1 cellular context compared by ENCODE assay signal in genomic region chr2:57809230-57809629, GRCh38.
A peak's percentile ranks its signal among the peaks of the same experiment; 100 is the strongest.
TF ChIP-seq lines count a peak whose summit lies in the region.

No MANE protein-coding gene starts in this region.

TF ChIP-seq in GM12878, 131 proteins besides CTCF, POLR2A, EP300 and RAD21 (continued from another document and continues in another):
- TF ChIP-seq, protein P1, sequence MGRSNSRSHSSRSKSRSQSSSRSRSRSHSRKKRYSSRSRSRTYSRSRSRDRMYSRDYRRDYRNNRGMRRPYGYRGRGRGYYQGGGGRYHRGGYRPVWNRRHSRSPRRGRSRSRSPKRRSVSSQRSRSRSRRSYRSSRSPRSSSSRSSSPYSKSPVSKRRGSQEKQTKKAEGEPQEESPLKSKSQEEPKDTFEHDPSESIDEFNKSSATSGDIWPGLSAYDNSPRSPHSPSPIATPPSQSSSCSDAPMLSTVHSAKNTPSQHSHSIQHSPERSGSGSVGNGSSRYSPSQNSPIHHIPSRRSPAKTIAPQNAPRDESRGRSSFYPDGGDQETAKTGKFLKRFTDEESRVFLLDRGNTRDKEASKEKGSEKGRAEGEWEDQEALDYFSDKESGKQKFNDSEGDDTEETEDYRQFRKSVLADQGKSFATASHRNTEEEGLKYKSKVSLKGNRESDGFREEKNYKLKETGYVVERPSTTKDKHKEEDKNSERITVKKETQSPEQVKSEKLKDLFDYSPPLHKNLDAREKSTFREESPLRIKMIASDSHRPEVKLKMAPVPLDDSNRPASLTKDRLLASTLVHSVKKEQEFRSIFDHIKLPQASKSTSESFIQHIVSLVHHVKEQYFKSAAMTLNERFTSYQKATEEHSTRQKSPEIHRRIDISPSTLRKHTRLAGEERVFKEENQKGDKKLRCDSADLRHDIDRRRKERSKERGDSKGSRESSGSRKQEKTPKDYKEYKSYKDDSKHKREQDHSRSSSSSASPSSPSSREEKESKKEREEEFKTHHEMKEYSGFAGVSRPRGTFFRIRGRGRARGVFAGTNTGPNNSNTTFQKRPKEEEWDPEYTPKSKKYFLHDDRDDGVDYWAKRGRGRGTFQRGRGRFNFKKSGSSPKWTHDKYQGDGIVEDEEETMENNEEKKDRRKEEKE (IDR thresholded peaks at IDR 0.05), result no peak
- TF ChIP-seq, protein P2, sequence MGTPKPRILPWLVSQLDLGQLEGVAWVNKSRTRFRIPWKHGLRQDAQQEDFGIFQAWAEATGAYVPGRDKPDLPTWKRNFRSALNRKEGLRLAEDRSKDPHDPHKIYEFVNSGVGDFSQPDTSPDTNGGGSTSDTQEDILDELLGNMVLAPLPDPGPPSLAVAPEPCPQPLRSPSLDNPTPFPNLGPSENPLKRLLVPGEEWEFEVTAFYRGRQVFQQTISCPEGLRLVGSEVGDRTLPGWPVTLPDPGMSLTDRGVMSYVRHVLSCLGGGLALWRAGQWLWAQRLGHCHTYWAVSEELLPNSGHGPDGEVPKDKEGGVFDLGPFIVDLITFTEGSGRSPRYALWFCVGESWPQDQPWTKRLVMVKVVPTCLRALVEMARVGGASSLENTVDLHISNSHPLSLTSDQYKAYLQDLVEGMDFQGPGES (IDR thresholded peaks at IDR 0.05), result no peak
- TF ChIP-seq MYB (IDR thresholded peaks at IDR 0.05; ENCODE audit: borderline replicate concordance, low read depth, low read length) (no peak), RUNX3 (IDR thresholded peaks at IDR 0.05; ENCODE audit: low read length) (peak; percentile 33; the same call in 1 of the 2 replicates), POLR2AphosphoS5 (IDR thresholded peaks at IDR 0.05; ENCODE audit: low read length) (no peak), CEBPB (IDR thresholded peaks at IDR 0.05; ENCODE audit: borderline replicate concordance in 1 of 2, low read depth in 2 of 2, low read length in 2 of 2) (no peak), PAX8 (IDR thresholded peaks at IDR 0.05) (no peak), TCF7 (IDR thresholded peaks at IDR 0.05; ENCODE audit: borderline replicate concordance) (no peak), PAX5 (IDR thresholded peaks at IDR 0.05; ENCODE audit: borderline replicate concordance, low read depth, low read length) (no peak), ZBTB33 (IDR thresholded peaks at IDR 0.05) (no peak), HSF1 (IDR thresholded peaks at IDR 0.05; ENCODE audit: low read depth, low read length) (no peak), NFXL1 (IDR thresholded peaks at IDR 0.05; ENCODE audit: borderline replicate concordance) (no peak), TARDBP (IDR thresholded peaks at IDR 0.05; ENCODE audit: borderline replicate concordance) (no peak), CUX1 (IDR thresholded peaks at IDR 0.05; ENCODE audit: insufficient replicate concordance, low read depth, low read length) (no peak), ZNF274 (IDR thresholded peaks at IDR 0.05; ENCODE audit: insufficient read depth, insufficient read length) (no peak), FOXM1 (IDR thresholded peaks at IDR 0.05; ENCODE audit: low read depth, low read length) (peak; percentile 34; the same call in 1 of the 2 replicates), HDGF (IDR thresholded peaks at IDR 0.05) (no peak), IKZF1 (conservative IDR thresholded peaks at IDR 0.05) (no peak), ZNF207 (IDR thresholded peaks at IDR 0.05; ENCODE audit: borderline replicate concordance) (no peak), PKNOX1 (IDR thresholded peaks at IDR 0.05) (peak; percentile 40; the same call in 1 of the 2 replicates), BRCA1 (IDR thresholded peaks at IDR 0.05; ENCODE audit: low read depth, low read length) (no peak), NR2C2 (IDR thresholded peaks at IDR 0.05; ENCODE audit: borderline replicate concordance, control insufficient read depth, insufficient read length, low read depth) (no peak), TAF1 (IDR thresholded peaks at IDR 0.05; ENCODE audit: borderline replicate concordance, low read depth, low read length) (no peak), MTA2 (IDR thresholded peaks at IDR 0.05; ENCODE audit: low read depth) (no peak), RCOR1 (conservative IDR thresholded peaks at IDR 0.05; ENCODE audit: low read depth, low read length) (no peak), SIX5 (IDR thresholded peaks at IDR 0.05; ENCODE audit: low read depth, low read length, severe bottlenecking) (no peak), CHD1 (IDR thresholded peaks at IDR 0.05; ENCODE audit: low read depth, low read length) (no peak), GATAD2B (conservative IDR thresholded peaks at IDR 0.05; ENCODE audit: low read depth) (no peak), SMAD1 (IDR thresholded peaks at IDR 0.05; ENCODE audit: low read depth, partially characterized antibody) (no peak), CREM (IDR thresholded peaks at IDR 0.05; ENCODE audit: low read depth) (0 out of 2 replicates have a peak, but pooled peaks have one; percentile 18), SIN3A (IDR thresholded peaks at IDR 0.05; ENCODE audit: low read depth, low read length) (no peak), SP1 (IDR thresholded peaks at IDR 0.05; ENCODE audit: low read depth, low read length) (no peak), BCL11A (IDR thresholded peaks at IDR 0.05; ENCODE audit: low read depth, low read length) (no peak), STAT3 (IDR thresholded peaks at IDR 0.05; ENCODE audit: low read depth, low read length) (no peak), HDAC2 (IDR thresholded peaks at IDR 0.05) (no peak), NFIC (IDR thresholded peaks at IDR 0.05; ENCODE audit: low read depth, low read length) (peak; percentile 62; the same call in 1 of the 2 replicates), ASH2L (IDR thresholded peaks at IDR 0.05; ENCODE audit: borderline replicate concordance, low read depth) (no peak), ZNF24 (IDR thresholded peaks at IDR 0.05) (0 out of 2 replicates have a peak, but pooled peaks have one; percentile 9), CREB1 (IDR thresholded peaks at IDR 0.05; ENCODE audit: low read depth) (peak; percentile 33; the same call in 1 of the 2 replicates), POLR2AphosphoS2 (IDR thresholded peaks at IDR 0.05; ENCODE audit: low read depth, low read length) (no peak), ZNF622 (IDR thresholded peaks at IDR 0.05) (no peak), RELB (IDR thresholded peaks at IDR 0.05; ENCODE audit: low read depth) (no peak; the same call in 1 of the 2 replicates), MXI1 (IDR thresholded peaks at IDR 0.05; ENCODE audit: low read depth, low read length) (no peak), SMAD5 (IDR thresholded peaks at IDR 0.05; ENCODE audit: low read depth) (no peak), YY1 (IDR thresholded peaks at IDR 0.05; ENCODE audit: low read depth, low read length) (no peak), DPF2 (IDR thresholded peaks at IDR 0.05) (no peak)
- TF ChIP-seq, protein P3, sequence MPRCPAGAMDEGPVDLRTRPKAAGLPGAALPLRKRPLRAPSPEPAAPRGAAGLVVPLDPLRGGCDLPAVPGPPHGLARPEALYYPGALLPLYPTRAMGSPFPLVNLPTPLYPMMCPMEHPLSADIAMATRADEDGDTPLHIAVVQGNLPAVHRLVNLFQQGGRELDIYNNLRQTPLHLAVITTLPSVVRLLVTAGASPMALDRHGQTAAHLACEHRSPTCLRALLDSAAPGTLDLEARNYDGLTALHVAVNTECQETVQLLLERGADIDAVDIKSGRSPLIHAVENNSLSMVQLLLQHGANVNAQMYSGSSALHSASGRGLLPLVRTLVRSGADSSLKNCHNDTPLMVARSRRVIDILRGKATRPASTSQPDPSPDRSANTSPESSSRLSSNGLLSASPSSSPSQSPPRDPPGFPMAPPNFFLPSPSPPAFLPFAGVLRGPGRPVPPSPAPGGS (IDR thresholded peaks at IDR 0.05; ENCODE audit: borderline replicate concordance, insufficient read depth, low read depth, low read length, poor library complexity, severe bottlenecking), result no peak
